Comparison of ENCODE assay signal across 8 cellular contexts in genomic region chr3:16247282-16248058, GRCh38. TPM values are rescaled to one million over a fixed set of nuclear protein-coding genes. Genes with fewer than 3 reads are reported as not detected.
A peak's percentile ranks its signal among the peaks of the same experiment; 100 is the strongest.
DNase-seq lines count a peak whose midpoint lies in the region; ATAC-seq and TF ChIP-seq lines count a peak whose summit lies in the region.

No MANE protein-coding gene starts in this region.

- TF ChIP-seq POLR2A in testis (IDR thresholded peaks at IDR 0.05): no peak

- H3F3A ChIP-seq in GM23338 (replicated peaks; ENCODE audit: low read depth): no peaks in the 10 kb centered on the region

- POLR2A ChIA-PET in RWPE1 (lab: Yijun Ruan, JAX; ENCODE audit: low non-redundant PET): no interaction called here

- DNase-seq in G401 (ENCODE audit: low spot score) (peak; percentile 93), GM23338 (ENCODE audit: low spot score) (peak; percentile 93), RWPE1 (ENCODE audit: low spot score) (peak; percentile 59), foreskin keratinocyte (peak in 1 of 2 donors; percentile 63), osteoblast (ENCODE audit: insufficient read length, low spot score, missing footprints) (peak; percentile 80), testis (peak; percentile 93)

- H3K4me2 ChIP-seq in GM23338 (no peak overlapping the region), osteoblast (ENCODE audit: insufficient read depth, low read length) (peak overlapping the region; percentile 16)

- H4K20me1 ChIP-seq in GM23338 (replicated peaks; ENCODE audit: insufficient read depth) (no peaks in the 10 kb centered on the region; the same call in 1 of the 2 replicates), osteoblast (ENCODE audit: insufficient read depth, low read length) (no peaks in the 10 kb centered on the region)

- ATAC-seq in GM23338: peak; percentile 84
- peak; percentile 88 for ATAC-seq in activated T-helper 17 cell treated with anti-CD3 and anti-CD28 coated beads, Interleukin-2, amount 50 U/mL, for 72 hours (replicated peaks)
- ATAC-seq in foreskin keratinocyte: peak; percentile 81

- peaks cover 8% of the 10 kb centered on the region for H3K27me3 Mint-ChIP-seq in GM23338 (ENCODE audit: insufficient read depth, low read depth, poor library complexity)
- no peaks in the 10 kb centered on the region for H3K27me3 Mint-ChIP-seq in activated T-helper 17 cell treated with anti-CD3 and anti-CD28 coated beads, Interleukin-2, amount 50 U/mL, for 72 hours

- peaks cover 4% of the 10 kb centered on the region; the same call in 2 of the 3 replicates for H3K4me1 Mint-ChIP-seq in GM23338
- H3K4me1 Mint-ChIP-seq in activated T-helper 17 cell treated with anti-CD3 and anti-CD28 coated beads, Interleukin-2, amount 50 U/mL, for 72 hours: peaks cover 12% of the 10 kb centered on the region

- no peaks in the 10 kb centered on the region for H3K36me3 ChIP-seq in GM23338 (ENCODE audit: insufficient read depth)
- no peaks in the 10 kb centered on the region for H3K36me3 ChIP-seq in osteoblast (ENCODE audit: insufficient read depth, low read length)
- no peaks in the 10 kb centered on the region for H3K36me3 ChIP-seq in testis (ENCODE audit: low read depth, missing control alignments)

- intact Hi-C loops in testis (cut with DNase I; ENCODE audit: low total_unique reads): loop anchor here (5.0 to 10.0 kb wide), 2 partner anchors 200 to 433 kb away; no protein-coding TSS in a partner anchor

- H3K9me3 ChIP-seq in osteoblast (ENCODE audit: low read depth, low read length) (no peaks in the 10 kb centered on the region), testis (no peaks in the 10 kb centered on the region)

- CTCF ChIA-PET in RWPE1 (lab: Yijun Ruan, JAX): interaction anchor here (0.5 to 1.5 kb wide), 3 partner anchors 69 to 198 kb away, joined by 3 to 7 read pairs (median 4); no protein-coding TSS in a partner anchor

- H3K27ac ChIP-seq in GM23338 (ENCODE audit: low read depth): no peak overlapping the region
- H3K27ac ChIP-seq in RWPE1: no peak overlapping the region
- H3K27ac ChIP-seq in foreskin keratinocyte: no peak overlapping the region
- H3K27ac ChIP-seq in osteoblast (ENCODE audit: low read depth, low read length): no peak overlapping the region
- H3K27ac ChIP-seq in testis: no peak overlapping the region

- H2AFZ ChIP-seq in GM23338 (peak overlapping the region; percentile 83), osteoblast (ENCODE audit: low read length) (peak overlapping the region; percentile 55)

- in situ Hi-C loops in G401 (cut with HindIII; ENCODE audit: low sequenced_read_pairs): no loop called here

- no peak overlapping the region for H3K27ac Mint-ChIP-seq in GM23338
- H3K27ac Mint-ChIP-seq in activated T-helper 17 cell treated with anti-CD3 and anti-CD28 coated beads, Interleukin-2, amount 50 U/mL, for 72 hours: peak overlapping the region; percentile 71

- H3K36me3 Mint-ChIP-seq in GM23338 (ENCODE audit: low read depth): no peaks in the 10 kb centered on the region
- H3K36me3 Mint-ChIP-seq in activated T-helper 17 cell treated with anti-CD3 and anti-CD28 coated beads, Interleukin-2, amount 50 U/mL, for 72 hours (ENCODE audit: low read depth): no peaks in the 10 kb centered on the region

- H3K4me1 ChIP-seq in GM23338 (ENCODE audit: insufficient read depth) (no peaks in the 10 kb centered on the region), foreskin keratinocyte (no peaks in the 10 kb centered on the region), osteoblast (ENCODE audit: insufficient read depth, low read length) (peaks cover 12% of the 10 kb centered on the region), testis (peaks cover 2% of the 10 kb centered on the region)

- H3K9me3 Mint-ChIP-seq in GM23338: no peaks in the 10 kb centered on the region; the same call in 2 of the 3 replicates
- no peaks in the 10 kb centered on the region for H3K9me3 Mint-ChIP-seq in activated T-helper 17 cell treated with anti-CD3 and anti-CD28 coated beads, Interleukin-2, amount 50 U/mL, for 72 hours

- H3K79me2 ChIP-seq in GM23338 (replicated peaks; ENCODE audit: insufficient read depth) (no peaks in the 10 kb centered on the region), osteoblast (ENCODE audit: insufficient read depth, low read length) (no peaks in the 10 kb centered on the region)

- no peaks in the 10 kb centered on the region for H3K27me3 ChIP-seq in GM23338 (ENCODE audit: insufficient read depth)
- H3K27me3 ChIP-seq in foreskin keratinocyte: no peaks in the 10 kb centered on the region
- no peaks in the 10 kb centered on the region for H3K27me3 ChIP-seq in osteoblast (ENCODE audit: insufficient read depth, low read length)
- H3K27me3 ChIP-seq in testis: no peaks in the 10 kb centered on the region

- TF ChIP-seq CTCF in GM23338 (conservative IDR thresholded peaks at IDR 0.05; ENCODE audit: low read depth in 2 of 2) (peak; percentile 97 to 99), LNCAP (IDR thresholded peaks at IDR 0.05) (peak; percentile 89), RWPE1 (conservative IDR thresholded peaks at IDR 0.05; ENCODE audit: low read depth) (peak; percentile 93), foreskin keratinocyte (conservative IDR thresholded peaks at IDR 0.05) (peak; percentile 97), osteoblast (IDR thresholded peaks at IDR 0.05; ENCODE audit: extremely low read depth, low read depth, low read length) (peak; percentile 95), testis (IDR thresholded peaks at IDR 0.05) (peak; percentile 89 to 98 (median 91))

- H3K4me3 Mint-ChIP-seq in GM23338: no peak overlapping the region
- peak overlapping the region; percentile 49 for H3K4me3 Mint-ChIP-seq in activated T-helper 17 cell treated with anti-CD3 and anti-CD28 coated beads, Interleukin-2, amount 50 U/mL, for 72 hours

- H3K9me2 ChIP-seq in GM23338 (ENCODE audit: insufficient read depth): no peaks in the 10 kb centered on the region

- no peak overlapping the region for H3K4me3 ChIP-seq in GM23338
- no peak overlapping the region for H3K4me3 ChIP-seq in osteoblast (ENCODE audit: insufficient read depth, low read length)
- H3K4me3 ChIP-seq in testis: no peak overlapping the region

- WGBS in testis, 2 donors: 30 to 35% methylated on average over 16 to 17 of the region's 17 CpGs

RNA-seq across cellular contexts. Expression of gene DPH3, which starts 17.3 kb away (rescaled TPM):
- 14.2 and 16.5 TPM in 2 replicates for total RNA-seq in G401 (2014; rRNA removed; shearing (Covaris generic))
- total RNA-seq in GM23338 (2014; rRNA removed; shearing (Covaris generic)): 14.0 and 15.3 TPM in 2 replicates
- polyA plus RNA-seq in GM23338 (2016; fragmentation: Nextera tagmentation; extraction: Ambion mirVana) (84.3 and 91.7 TPM in 2 replicates), foreskin keratinocyte (30.6 and 31.0 TPM in 2 replicates), testis (ENCODE audit: insufficient read depth, low read depth, low replicate concordance) (23.6 TPM)
- 10 to 100 TPM; 10.0 to 22.5 TPM for total RNA-seq in activated T-helper 17 cell treated with anti-CD3 and anti-CD28 coated beads, Interleukin-2, amount 50 U/mL, for 72 hours
- total RNA-seq in foreskin keratinocyte (18.5 and 20.4 TPM in 2 replicates), osteoblast (21.4 and 27.4 TPM in 2 replicates), testis (10 to 100 TPM; 14.6 to 14.7 TPM)

RNA-seq across cellular contexts. Expression of gene OXNAD1, which starts 17.5 kb away (rescaled TPM):
- 10.8 and 14.8 TPM in 2 replicates for total RNA-seq in G401 (2014; rRNA removed; shearing (Covaris generic))
- total RNA-seq in GM23338 (2014; rRNA removed; shearing (Covaris generic)): 34.2 and 39.4 TPM in 2 replicates
- polyA plus RNA-seq in GM23338 (2016; fragmentation: Nextera tagmentation; extraction: Ambion mirVana) (20.0 and 22.9 TPM in 2 replicates), foreskin keratinocyte (7.9 and 10.2 TPM in 2 replicates), testis (ENCODE audit: insufficient read depth, low read depth, low replicate concordance) (11.8 TPM)
- 10 to 100 TPM; 31.4 to 32.4 TPM for total RNA-seq in activated T-helper 17 cell treated with anti-CD3 and anti-CD28 coated beads, Interleukin-2, amount 50 U/mL, for 72 hours
- total RNA-seq in foreskin keratinocyte (13.3 and 14.9 TPM in 2 replicates), osteoblast (11.2 and 11.9 TPM in 2 replicates), testis (10 to 100 TPM; 27.3 to 31.2 TPM)
